In genomic region chr7:320297-320696, GRCh38 we compare ENCODE assay signal across 13 cellular contexts. TPM values are rescaled to one million over a fixed set of nuclear protein-coding genes. Genes with fewer than 3 reads are reported as not detected.
"Had no signal": no experiment of that assay in that cellular context is flagged by ENCODE, and none has a peak within 500 bp of the region (broad histone marks: within the 10 kb centered on the region; RNA-seq: fewer than 3 reads in every experiment).

No MANE protein-coding gene starts in this region.

- H3K4me1 ChIP-seq: SJSA1 had no signal

- H3K27ac ChIP-seq: left ventricle myocardium inferior, SJSA1, tibial artery had no signal

- ATAC-seq: activated CD8-positive, alpha-beta T cell treated with anti-CD3 and anti-CD28 coated beads for 36 hours; esophagus mucosa; stimulated activated effector memory CD8-positive, alpha-beta T cell treated with anti-CD3 and anti-CD28 coated beads, Interleukin-12 subunit alpha, Interleukin-12 subunit beta, amount 100 ng/mL, for 72 hours had no signal

- H3K36me3 ChIP-seq: left ventricle myocardium inferior, SJSA1, tibial artery had no signal

- H3K9me3 ChIP-seq: left ventricle myocardium inferior, SJSA1 had no signal

- H3K4me3 ChIP-seq: left ventricle myocardium inferior, SJSA1, tibial artery had no signal

- DNase-seq: activated CD8-positive, alpha-beta memory T cell treated with anti-CD3 and anti-CD28 coated beads, Interleukin-2, amount 50 U/mL, for 4 hours; activated CD8-positive, alpha-beta T cell treated with anti-CD3 and anti-CD28 coated beads for 36 hours; activated naive CD4-positive, alpha-beta T cell; left ventricle myocardium inferior; SW 1271; tibial artery had no signal

RNA-seq across cellular contexts. Expression of gene FOXL3, which starts 30.3 kb away (rescaled TPM):
- total RNA-seq: activated CD8-positive, alpha-beta T cell treated with anti-CD3 and anti-CD28 coated beads for 36 hours; dermis blood vessel endothelial cell; esophagus mucosa; fibroblast of villous mesenchyme; left ventricle myocardium inferior; mesenteric fat pad; SJSA1; skeletal muscle tissue had no signal
